1 cellular context compared by ENCODE assay signal in genomic region chr13:72121466-72121865, GRCh38.
TF ChIP-seq lines count a peak whose summit lies in the region.

No MANE protein-coding gene starts in this region.

TF ChIP-seq in WTC11, 78 proteins besides CTCF, POLR2A, EP300 and RAD21 (continued from another document):
- TF ChIP-seq AFF4 (CRISPR knock-in tag; IDR thresholded peaks at IDR 0.05; ENCODE audit: borderline replicate concordance) = no peak
